28 cellular contexts compared by ENCODE assay signal in genomic region chr9:121635300-121635699, GRCh38. TPM values are rescaled to one million over a fixed set of nuclear protein-coding genes. Genes with fewer than 3 reads are reported as not detected.
A peak's percentile ranks its signal among the peaks of the same experiment; 100 is the strongest.
DNase-seq lines count a peak whose midpoint lies in the region; TF ChIP-seq lines count a peak whose summit lies in the region.
"Had no signal": no experiment of that assay in that cellular context is flagged by ENCODE, and none has a peak within 500 bp of the region (broad histone marks: within the 10 kb centered on the region; RNA-seq: fewer than 3 reads in every experiment).

No MANE protein-coding gene starts in this region.

- H3K9me3 Mint-ChIP-seq in HFFc6: no peaks in the 10 kb centered on the region
- peaks cover 4% of the 10 kb centered on the region for H3K9me3 Mint-ChIP-seq in glutamatergic neuron (ENCODE audit: unreplicated experiment)
- H3K9me3 Mint-ChIP-seq: CD4-positive, alpha-beta T cell; effector memory CD8-positive, alpha-beta T cell; stimulated activated effector memory CD8-positive, alpha-beta T cell treated with anti-CD3 and anti-CD28 coated beads, Interleukin-12 subunit alpha, Interleukin-12 subunit beta, amount 100 ng/mL, for 72 hours had no signal

- no peaks in the 10 kb centered on the region for H3K36me3 ChIP-seq in rectal smooth muscle tissue (ENCODE audit: control insufficient read depth, insufficient read depth, low read length)
- H3K36me3 ChIP-seq in transverse colon: no peaks in the 10 kb centered on the region
- H3K36me3 ChIP-seq: adrenal gland, heart left ventricle, spleen, upper lobe of right lung, WERI-Rb-1 had no signal

- in situ Hi-C loops in transverse colon (cut with MboI; ENCODE audit: low pct_ligation_motif_present in 1 of 4, low pct_unique_long_range_greater_than_20kb in 1 of 4, low sequenced_read_pairs in 3 of 4): no loop called here

- TF ChIP-seq POLR2A in transverse colon (IDR thresholded peaks at IDR 0.05): no peak

- H3K27ac ChIP-seq in C4-2B (no peak overlapping the region), rectal smooth muscle tissue (ENCODE audit: low read depth, low read length) (peak overlapping the region; percentile 53), transverse colon (peak overlapping the region in 2 of 4 donors; percentile 45 to 52)
- H3K27ac ChIP-seq: adrenal gland, KMS-11, PC-9, spleen, upper lobe of right lung, WERI-Rb-1 had no signal

- TF ChIP-seq CTCF in C4-2B (conservative IDR thresholded peaks at IDR 0.05): peak; percentile 35
- 0 out of 2 replicates have a peak, but pooled peaks have one; percentile 12 for TF ChIP-seq CTCF in HFFc6 (IDR thresholded peaks at IDR 0.05)
- peak; percentile 0 for TF ChIP-seq CTCF in glutamatergic neuron (IDR thresholded peaks at IDR 0.05; ENCODE audit: partially characterized antibody, unreplicated experiment)
- TF ChIP-seq CTCF in transverse colon (IDR thresholded peaks at IDR 0.05): no peak

- peaks cover 7% of the 10 kb centered on the region for H3K4me1 Mint-ChIP-seq in HFFc6 (ENCODE audit: low read depth)
- peaks cover 14% of the 10 kb centered on the region for H3K4me1 Mint-ChIP-seq in glutamatergic neuron (ENCODE audit: low read depth, unreplicated experiment)

- DNase-seq in HFFc6 (no peak), glutamatergic neuron (no peak), transverse colon (no peak), HT-29 (ENCODE audit: low spot score) (no peak), SKM-1 treated with dmso at 0.1 percent for 144 hours (lab: John Stamatoyannopoulos, UW; ENCODE audit: unreplicated experiment) (no peak)
- DNase-seq: activated CD4-positive, alpha-beta T cell treated with anti-CD3 and anti-CD28 coated beads for 48 hours; activated effector memory CD4-positive, alpha-beta T cell treated with anti-CD3 and anti-CD28 coated beads, Interleukin-2, amount 50 U/mL, for 16 hours; activated T-cell treated with anti-CD3 and anti-CD28 coated beads, Interleukin-2, amount 50 U/mL, for 1 hour; CD4-positive, alpha-beta T cell; effector memory CD8-positive, alpha-beta T cell; NCI-H1436 treated with DMSO at 0.1 percent for 48 hours; NCI-H2171; spleen; stimulated activated CD4-positive, alpha-beta T cell treated with anti-CD3 and anti-CD28 coated beads, Interleukin-2, amount 100 ng/mL, for 48 hours; SW 1271; T-helper 9 cell; upper lobe of right lung had no signal

- H3K27ac Mint-ChIP-seq in HFFc6: no peak overlapping the region
- no peak overlapping the region for H3K27ac Mint-ChIP-seq in glutamatergic neuron (ENCODE audit: unreplicated experiment)
- H3K27ac Mint-ChIP-seq: CD4-positive, alpha-beta T cell; effector memory CD8-positive, alpha-beta T cell; memory B cell had no signal

- no peak overlapping the region for H3K4me3 Mint-ChIP-seq in HFFc6
- no peak overlapping the region for H3K4me3 Mint-ChIP-seq in glutamatergic neuron (ENCODE audit: unreplicated experiment)
- H3K4me3 Mint-ChIP-seq: CD4-positive, alpha-beta T cell; effector memory CD8-positive, alpha-beta T cell; memory B cell; stimulated activated effector memory CD8-positive, alpha-beta T cell treated with anti-CD3 and anti-CD28 coated beads, Interleukin-12 subunit alpha, Interleukin-12 subunit beta, amount 100 ng/mL, for 72 hours had no signal

- intact Hi-C loops in transverse colon (cut with DNase I; ENCODE audit: low total_unique reads): no loop called here

- no peak overlapping the region for H3K9ac ChIP-seq in rectal smooth muscle tissue (ENCODE audit: low read length)
- H3K9ac ChIP-seq: KMS-11 had no signal

- H3K4me3 ChIP-seq in rectal smooth muscle tissue (ENCODE audit: low read length) (no peak overlapping the region), transverse colon (no peak overlapping the region)
- H3K4me3 ChIP-seq: adrenal gland, coronary artery, GM12878, heart left ventricle, PC-9, spleen, upper lobe of right lung had no signal

- H3K36me3 Mint-ChIP-seq in HFFc6 (ENCODE audit: low read depth) (no peaks in the 10 kb centered on the region), glutamatergic neuron (ENCODE audit: unreplicated experiment) (no peaks in the 10 kb centered on the region)
- H3K36me3 Mint-ChIP-seq: memory B cell had no signal

- no peaks in the 10 kb centered on the region for H3K9me3 ChIP-seq in transverse colon
- H3K9me3 ChIP-seq: adrenal gland, heart left ventricle, upper lobe of right lung had no signal

- H3K4me1 ChIP-seq in rectal smooth muscle tissue (ENCODE audit: control insufficient read depth, insufficient read depth, low read length): peaks cover 41% of the 10 kb centered on the region
- H3K4me1 ChIP-seq in transverse colon: peaks cover 20 to 67% (median 38%) of the 10 kb centered on the region in 4 donors

- WGBS in transverse colon (ENCODE audit: low coverage in 1 of 2), 2 donors: 64% methylated on average over 4 of the region's 4 CpGs; no CpG with 5 or more reads in 1 of the 2 donors

- no peaks in the 10 kb centered on the region for H3K27me3 ChIP-seq in rectal smooth muscle tissue (ENCODE audit: control insufficient read depth, insufficient read depth, low read length)
- H3K27me3 ChIP-seq in transverse colon: no peaks in the 10 kb centered on the region
- H3K27me3 ChIP-seq: adrenal gland, heart left ventricle, upper lobe of right lung had no signal

- H3K27me3 Mint-ChIP-seq in HFFc6 (ENCODE audit: insufficient read depth): peaks cover 14% of the 10 kb centered on the region
- peaks cover 9% of the 10 kb centered on the region for H3K27me3 Mint-ChIP-seq in glutamatergic neuron (ENCODE audit: unreplicated experiment)
- H3K27me3 Mint-ChIP-seq: CD4-positive, alpha-beta T cell had no signal

- TF ChIP-seq EP300 in transverse colon (IDR thresholded peaks at IDR 0.05; ENCODE audit: low read depth): no peak

RNA-seq across cellular contexts. Expression of gene DAB2IP, which starts 16.1 kb away (rescaled TPM):
- total RNA-seq in HFFc6 (2021; fragmentation: NEBNext Ultra II Directional; extraction: Animal tissue kit (Norgen Biotek cat#: 25700)): 10 to 100 TPM; 23.0 to 28.2 (median 25.7) TPM
- total RNA-seq in glutamatergic neuron (ENCODE audit: unreplicated experiment): 32.9 TPM
- 100 to 1,000 TPM in 1 of 4 donors, 10 to 100 TPM in 3; 84.2 to 159 (median 90.7) TPM for total RNA-seq in transverse colon
- total RNA-seq in HT-29 (2014; rRNA removed; shearing (Covaris generic)): 47.4 and 58.1 TPM in 2 replicates

Comparison
In these comparisons a context has a peak if more than half of its experiments do, and no peak if none do; other contexts are left out.
1. CTCF ChIP-seq: peak in C4-2B (single experiment), HFFc6 (single experiment) and glutamatergic neuron (single experiment); none in transverse colon (0 of 5).